17 cellular contexts compared by ENCODE assay signal in genomic region chr1:23545851-23546250, GRCh38. TPM values are rescaled to one million over a fixed set of nuclear protein-coding genes. Genes with fewer than 3 reads are reported as not detected.
"Had no signal": no experiment of that assay in that cellular context is flagged by ENCODE, and none has a peak within 500 bp of the region (broad histone marks: within the 10 kb centered on the region; RNA-seq: fewer than 3 reads in every experiment).

No MANE protein-coding gene starts in this region.

- H3K4me1 ChIP-seq: testis had no signal

- H3K27ac ChIP-seq: ovary, sigmoid colon, testis had no signal

- H3K4me3 ChIP-seq: ascending aorta, left lung, ovary, sigmoid colon, testis had no signal

- H3K9me3 ChIP-seq: ascending aorta, left lung, ovary, sigmoid colon, testis had no signal

- DNase-seq: activated CD4-positive, alpha-beta T cell treated with anti-CD3 and anti-CD28 coated beads, Interleukin-2, amount 50 U/mL, for 1 hour; activated CD8-positive, alpha-beta memory T cell treated with anti-CD3 and anti-CD28 coated beads, Interleukin-2, amount 50 U/mL, for 4 hours; activated naive CD4-positive, alpha-beta T cell treated with anti-CD3 and anti-CD28 coated beads for 36 hours; activated T-cell treated with anti-CD3 and anti-CD28 coated beads, Interleukin-2, amount 50 U/mL, for 4 hours; cortex of kidney; hypothalamus; kidney; left lung; naive B cell; ovary; sigmoid colon; stimulated activated CD4-positive, alpha-beta T cell treated with anti-CD3 and anti-CD28 coated beads, Interleukin-4, amount 100 ng/mL, for 24 hours; T-helper 1 cell; T-helper 9 cell; testis had no signal

- H3K27ac Mint-ChIP-seq: activated naive CD4-positive, alpha-beta T cell treated with anti-CD3 and anti-CD28 coated beads for 36 hours; stimulated activated effector memory CD8-positive, alpha-beta T cell treated with anti-CD3 and anti-CD28 coated beads, Interleukin-12 subunit alpha, Interleukin-12 subunit beta, amount 100 ng/mL, for 72 hours had no signal

- H3K36me3 ChIP-seq: ascending aorta, left lung, ovary, sigmoid colon had no signal

- H3K4me3 Mint-ChIP-seq: activated naive CD4-positive, alpha-beta T cell treated with anti-CD3 and anti-CD28 coated beads for 36 hours; activated T-cell treated with anti-CD3 and anti-CD28 coated beads, Interleukin-2, amount 50 U/mL, for 4 hours; stimulated activated effector memory CD8-positive, alpha-beta T cell treated with anti-CD3 and anti-CD28 coated beads, Interleukin-12 subunit alpha, Interleukin-12 subunit beta, amount 100 ng/mL, for 72 hours had no signal

- H3K27me3 ChIP-seq: ascending aorta, left lung, ovary, sigmoid colon, testis had no signal

- ATAC-seq: activated T-cell treated with anti-CD3 and anti-CD28 coated beads, Interleukin-2, amount 50 U/mL, for 4 hours; left lung; stimulated activated effector memory CD8-positive, alpha-beta T cell treated with anti-CD3 and anti-CD28 coated beads, Interleukin-12 subunit alpha, Interleukin-12 subunit beta, amount 100 ng/mL, for 72 hours had no signal

- H3K9me3 Mint-ChIP-seq: activated naive CD4-positive, alpha-beta T cell treated with anti-CD3 and anti-CD28 coated beads for 36 hours; activated T-cell treated with anti-CD3 and anti-CD28 coated beads, Interleukin-2, amount 50 U/mL, for 4 hours; naive B cell; stimulated activated effector memory CD8-positive, alpha-beta T cell treated with anti-CD3 and anti-CD28 coated beads, Interleukin-12 subunit alpha, Interleukin-12 subunit beta, amount 100 ng/mL, for 72 hours had no signal

- H3K36me3 Mint-ChIP-seq: naive B cell; stimulated activated effector memory CD8-positive, alpha-beta T cell treated with anti-CD3 and anti-CD28 coated beads, Interleukin-12 subunit alpha, Interleukin-12 subunit beta, amount 100 ng/mL, for 72 hours had no signal

- H3K27me3 Mint-ChIP-seq: naive B cell had no signal

RNA-seq across cellular contexts. Expression of gene E2F2, which starts 14.8 kb away (rescaled TPM):
- total RNA-seq: ascending aorta had no signal
